In the genomic region with DNA sequence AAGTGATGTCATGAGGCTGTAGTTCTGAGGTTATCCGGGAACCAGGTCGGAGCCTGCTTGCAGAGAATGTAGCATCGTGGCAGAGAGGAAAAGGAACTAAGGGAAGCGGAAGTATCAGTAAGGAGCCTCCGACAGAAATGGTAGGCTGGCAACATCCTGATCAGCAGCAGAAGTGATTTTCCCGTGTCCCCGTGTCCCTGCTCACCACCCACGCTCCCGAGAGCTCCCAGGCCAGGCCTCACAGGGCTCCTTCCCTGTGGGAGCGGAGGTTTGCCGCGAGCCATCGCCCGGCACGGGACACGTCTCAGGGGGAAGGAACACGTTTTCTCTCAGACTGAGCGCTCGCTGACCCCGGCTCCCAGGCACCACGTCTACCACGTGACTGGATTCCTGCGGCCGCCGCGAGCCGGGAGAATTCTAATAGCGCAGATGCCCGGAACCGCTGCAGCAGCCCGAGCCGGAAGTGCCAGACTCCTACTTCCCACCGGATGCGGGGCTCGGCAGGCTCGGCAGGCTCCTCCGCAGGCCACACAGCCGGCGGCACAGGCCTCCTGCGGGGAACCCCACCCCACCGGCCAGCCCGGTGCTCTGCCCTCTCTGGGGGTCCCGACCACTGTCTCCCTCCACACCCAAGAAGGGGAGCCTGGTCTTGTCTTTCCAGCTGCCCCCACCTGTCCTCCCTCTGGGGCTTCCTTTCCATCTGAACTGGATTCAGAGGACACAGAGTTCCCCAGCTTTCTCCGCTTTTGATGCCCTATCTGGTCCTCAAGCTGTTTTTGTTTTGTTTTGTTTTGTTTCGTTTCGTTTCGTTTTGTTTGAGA, we compare ENCODE assay signal across 1 cellular context.
TF ChIP-seq lines count a peak whose summit lies in the region.

No MANE protein-coding gene starts in this region.

TF ChIP-seq in HEK293, 187 proteins besides CTCF, POLR2A, EP300 and RAD21 (continued from another document):
- TF ChIP-seq, protein P1, sequence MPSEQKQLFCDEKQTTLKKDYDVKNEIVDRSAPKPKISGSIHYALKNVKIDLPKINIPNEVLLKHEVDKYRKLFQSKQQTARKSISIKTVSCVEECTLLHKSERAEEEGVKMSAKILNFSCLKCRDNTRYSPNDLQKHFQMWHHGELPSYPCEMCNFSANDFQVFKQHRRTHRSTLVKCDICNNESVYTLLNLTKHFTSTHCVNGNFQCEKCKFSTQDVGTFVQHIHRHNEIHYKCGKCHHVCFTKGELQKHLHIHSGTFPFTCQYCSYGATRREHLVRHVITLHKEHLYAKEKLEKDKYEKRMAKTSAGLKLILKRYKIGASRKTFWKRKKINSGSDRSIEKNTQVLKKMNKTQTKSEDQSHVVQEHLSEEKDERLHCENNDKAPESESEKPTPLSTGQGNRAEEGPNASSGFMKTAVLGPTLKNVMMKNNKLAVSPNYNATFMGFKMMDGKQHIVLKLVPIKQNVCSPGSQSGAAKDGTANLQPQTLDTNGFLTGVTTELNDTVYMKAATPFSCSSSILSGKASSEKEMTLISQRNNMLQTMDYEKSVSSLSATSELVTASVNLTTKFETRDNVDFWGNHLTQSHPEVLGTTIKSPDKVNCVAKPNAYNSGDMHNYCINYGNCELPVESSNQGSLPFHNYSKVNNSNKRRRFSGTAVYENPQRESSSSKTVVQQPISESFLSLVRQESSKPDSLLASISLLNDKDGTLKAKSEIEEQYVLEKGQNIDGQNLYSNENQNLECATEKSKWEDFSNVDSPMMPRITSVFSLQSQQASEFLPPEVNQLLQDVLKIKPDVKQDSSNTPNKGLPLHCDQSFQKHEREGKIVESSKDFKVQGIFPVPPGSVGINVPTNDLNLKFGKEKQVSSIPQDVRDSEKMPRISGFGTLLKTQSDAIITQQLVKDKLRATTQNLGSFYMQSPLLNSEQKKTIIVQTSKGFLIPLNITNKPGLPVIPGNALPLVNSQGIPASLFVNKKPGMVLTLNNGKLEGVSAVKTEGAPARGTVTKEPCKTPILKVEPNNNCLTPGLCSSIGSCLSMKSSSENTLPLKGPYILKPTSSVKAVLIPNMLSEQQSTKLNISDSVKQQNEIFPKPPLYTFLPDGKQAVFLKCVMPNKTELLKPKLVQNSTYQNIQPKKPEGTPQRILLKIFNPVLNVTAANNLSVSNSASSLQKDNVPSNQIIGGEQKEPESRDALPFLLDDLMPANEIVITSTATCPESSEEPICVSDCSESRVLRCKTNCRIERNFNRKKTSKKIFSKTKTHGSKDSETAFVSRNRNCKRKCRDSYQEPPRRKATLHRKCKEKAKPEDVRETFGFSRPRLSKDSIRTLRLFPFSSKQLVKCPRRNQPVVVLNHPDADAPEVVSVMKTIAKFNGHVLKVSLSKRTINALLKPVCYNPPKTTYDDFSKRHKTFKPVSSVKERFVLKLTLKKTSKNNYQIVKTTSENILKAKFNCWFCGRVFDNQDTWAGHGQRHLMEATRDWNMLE (tag by site-specific recombination; conservative IDR thresholded peaks at IDR 0.05; ENCODE audit: low read depth), result peak; percentile 95
- TF ChIP-seq ZNF132 (tag by site-specific recombination; IDR thresholded peaks at IDR 0.05; ENCODE audit: borderline replicate concordance) (no peak), ZNF501 (tag by site-specific recombination; IDR thresholded peaks at IDR 0.05) (peak; percentile 53; the same call in 1 of the 2 replicates), ZNF112 (tag by site-specific recombination; IDR thresholded peaks at IDR 0.05) (no peak), ZNF341 (tag by site-specific recombination; IDR thresholded peaks at IDR 0.05; ENCODE audit: low read depth) (peak; percentile 30; the same call in 1 of the 2 replicates), ZBTB17 (tag by site-specific recombination; IDR thresholded peaks at IDR 0.05) (peak; percentile 74), ZBTB20 (tag by site-specific recombination; IDR thresholded peaks at IDR 0.05) (peak; percentile 75), ZNF600 (tag by site-specific recombination; IDR thresholded peaks at IDR 0.05) (0 out of 2 replicates have a peak, but pooled peaks have one; percentile 23), ZNF561 (tag by site-specific recombination; IDR thresholded peaks at IDR 0.05; ENCODE audit: borderline replicate concordance) (peak; percentile 27; the same call in 1 of the 2 replicates), ZNF626 (tag by site-specific recombination; IDR thresholded peaks at IDR 0.05) (no peak), IKZF3 (tag by site-specific recombination; IDR thresholded peaks at IDR 0.05) (peak; percentile 69; the same call in 1 of the 2 replicates), SP7 (tag by site-specific recombination; IDR thresholded peaks at IDR 0.05) (0 out of 2 replicates have a peak, but pooled peaks have one; percentile 20), ZNF175 (tag by site-specific recombination; IDR thresholded peaks at IDR 0.05) (no peak), ZNF660 (tag by site-specific recombination; IDR thresholded peaks at IDR 0.05) (peak; percentile 64), ZNF768 (tag by site-specific recombination; IDR thresholded peaks at IDR 0.05) (no peak), SP2 (tag by site-specific recombination; IDR thresholded peaks at IDR 0.05) (peak; percentile 19; the same call in 1 of the 2 replicates), ZNF585B (tag by site-specific recombination; IDR thresholded peaks at IDR 0.05) (no peak), ZBTB8A (tag by site-specific recombination; IDR thresholded peaks at IDR 0.05) (peak; percentile 37), ZFP41 (tag by site-specific recombination; IDR thresholded peaks at IDR 0.05; ENCODE audit: borderline replicate concordance) (no peak), ZIC2 (tag by site-specific recombination; IDR thresholded peaks at IDR 0.05) (peak; percentile 79), ZNF544 (tag by site-specific recombination; IDR thresholded peaks at IDR 0.05) (no peak), GLIS2 (tag by site-specific recombination; IDR thresholded peaks at IDR 0.05) (peak; percentile 50), ZNF248 (tag by site-specific recombination; IDR thresholded peaks at IDR 0.05) (no peak), EGR2 (tag by site-specific recombination; IDR thresholded peaks at IDR 0.05; ENCODE audit: low read depth) (0 out of 2 replicates have a peak, but pooled peaks have one; percentile 10), ZNF335 (tag by site-specific recombination; conservative IDR thresholded peaks at IDR 0.05) (peak; percentile 56), ZSCAN30 (tag by site-specific recombination; IDR thresholded peaks at IDR 0.05) (peak; percentile 35; the same call in 1 of the 2 replicates), ZEB2 (tag by site-specific recombination; IDR thresholded peaks at IDR 0.05) (peak; percentile 20; the same call in 1 of the 2 replicates), ZFHX2 (tag by site-specific recombination; conservative IDR thresholded peaks at IDR 0.05) (peak; percentile 38), ZNF140 (tag by site-specific recombination; IDR thresholded peaks at IDR 0.05) (no peak), ZNF610 (tag by site-specific recombination; IDR thresholded peaks at IDR 0.05; ENCODE audit: borderline replicate concordance) (no peak)
- TF ChIP-seq, protein P2, sequence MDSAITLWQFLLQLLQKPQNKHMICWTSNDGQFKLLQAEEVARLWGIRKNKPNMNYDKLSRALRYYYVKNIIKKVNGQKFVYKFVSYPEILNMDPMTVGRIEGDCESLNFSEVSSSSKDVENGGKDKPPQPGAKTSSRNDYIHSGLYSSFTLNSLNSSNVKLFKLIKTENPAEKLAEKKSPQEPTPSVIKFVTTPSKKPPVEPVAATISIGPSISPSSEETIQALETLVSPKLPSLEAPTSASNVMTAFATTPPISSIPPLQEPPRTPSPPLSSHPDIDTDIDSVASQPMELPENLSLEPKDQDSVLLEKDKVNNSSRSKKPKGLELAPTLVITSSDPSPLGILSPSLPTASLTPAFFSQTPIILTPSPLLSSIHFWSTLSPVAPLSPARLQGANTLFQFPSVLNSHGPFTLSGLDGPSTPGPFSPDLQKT (IDR thresholded peaks at IDR 0.05; ENCODE audit: borderline replicate concordance, low read depth, low read length), result no peak
- TF ChIP-seq, protein P3, sequence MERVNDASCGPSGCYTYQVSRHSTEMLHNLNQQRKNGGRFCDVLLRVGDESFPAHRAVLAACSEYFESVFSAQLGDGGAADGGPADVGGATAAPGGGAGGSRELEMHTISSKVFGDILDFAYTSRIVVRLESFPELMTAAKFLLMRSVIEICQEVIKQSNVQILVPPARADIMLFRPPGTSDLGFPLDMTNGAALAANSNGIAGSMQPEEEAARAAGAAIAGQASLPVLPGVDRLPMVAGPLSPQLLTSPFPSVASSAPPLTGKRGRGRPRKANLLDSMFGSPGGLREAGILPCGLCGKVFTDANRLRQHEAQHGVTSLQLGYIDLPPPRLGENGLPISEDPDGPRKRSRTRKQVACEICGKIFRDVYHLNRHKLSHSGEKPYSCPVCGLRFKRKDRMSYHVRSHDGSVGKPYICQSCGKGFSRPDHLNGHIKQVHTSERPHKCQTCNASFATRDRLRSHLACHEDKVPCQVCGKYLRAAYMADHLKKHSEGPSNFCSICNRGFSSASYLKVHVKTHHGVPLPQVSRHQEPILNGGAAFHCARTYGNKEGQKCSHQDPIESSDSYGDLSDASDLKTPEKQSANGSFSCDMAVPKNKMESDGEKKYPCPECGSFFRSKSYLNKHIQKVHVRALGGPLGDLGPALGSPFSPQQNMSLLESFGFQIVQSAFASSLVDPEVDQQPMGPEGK (tag by site-specific recombination; IDR thresholded peaks at IDR 0.05), result no peak
- TF ChIP-seq, protein P4, sequence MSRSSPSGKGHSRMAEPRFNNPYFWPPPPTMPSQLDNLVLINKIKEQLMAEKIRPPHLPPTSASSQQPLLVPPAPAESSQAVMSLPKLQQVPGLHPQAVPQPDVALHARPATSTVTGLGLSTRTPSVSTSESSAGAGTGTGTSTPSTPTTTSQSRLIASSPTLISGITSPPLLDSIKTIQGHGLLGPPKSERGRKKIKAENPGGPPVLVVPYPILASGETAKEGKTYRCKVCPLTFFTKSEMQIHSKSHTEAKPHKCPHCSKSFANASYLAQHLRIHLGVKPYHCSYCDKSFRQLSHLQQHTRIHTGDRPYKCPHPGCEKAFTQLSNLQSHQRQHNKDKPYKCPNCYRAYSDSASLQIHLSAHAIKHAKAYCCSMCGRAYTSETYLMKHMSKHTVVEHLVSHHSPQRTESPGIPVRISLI (tag by site-specific recombination; IDR thresholded peaks at IDR 0.05), result no peak
- TF ChIP-seq, protein P5, sequence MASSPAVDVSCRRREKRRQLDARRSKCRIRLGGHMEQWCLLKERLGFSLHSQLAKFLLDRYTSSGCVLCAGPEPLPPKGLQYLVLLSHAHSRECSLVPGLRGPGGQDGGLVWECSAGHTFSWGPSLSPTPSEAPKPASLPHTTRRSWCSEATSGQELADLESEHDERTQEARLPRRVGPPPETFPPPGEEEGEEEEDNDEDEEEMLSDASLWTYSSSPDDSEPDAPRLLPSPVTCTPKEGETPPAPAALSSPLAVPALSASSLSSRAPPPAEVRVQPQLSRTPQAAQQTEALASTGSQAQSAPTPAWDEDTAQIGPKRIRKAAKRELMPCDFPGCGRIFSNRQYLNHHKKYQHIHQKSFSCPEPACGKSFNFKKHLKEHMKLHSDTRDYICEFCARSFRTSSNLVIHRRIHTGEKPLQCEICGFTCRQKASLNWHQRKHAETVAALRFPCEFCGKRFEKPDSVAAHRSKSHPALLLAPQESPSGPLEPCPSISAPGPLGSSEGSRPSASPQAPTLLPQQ (tag by site-specific recombination; IDR thresholded peaks at IDR 0.05), result no peak
- TF ChIP-seq, protein P6, sequence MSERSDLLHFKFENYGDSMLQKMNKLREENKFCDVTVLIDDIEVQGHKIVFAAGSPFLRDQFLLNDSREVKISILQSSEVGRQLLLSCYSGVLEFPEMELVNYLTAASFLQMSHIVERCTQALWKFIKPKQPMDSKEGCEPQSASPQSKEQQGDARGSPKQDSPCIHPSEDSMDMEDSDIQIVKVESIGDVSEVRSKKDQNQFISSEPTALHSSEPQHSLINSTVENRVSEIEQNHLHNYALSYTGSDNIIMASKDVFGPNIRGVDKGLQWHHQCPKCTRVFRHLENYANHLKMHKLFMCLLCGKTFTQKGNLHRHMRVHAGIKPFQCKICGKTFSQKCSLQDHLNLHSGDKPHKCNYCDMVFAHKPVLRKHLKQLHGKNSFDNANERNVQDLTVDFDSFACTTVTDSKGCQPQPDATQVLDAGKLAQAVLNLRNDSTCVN (tag by site-specific recombination; optimal IDR thresholded peaks at IDR 0.05), result peak; percentile 24
- TF ChIP-seq, protein P7, sequence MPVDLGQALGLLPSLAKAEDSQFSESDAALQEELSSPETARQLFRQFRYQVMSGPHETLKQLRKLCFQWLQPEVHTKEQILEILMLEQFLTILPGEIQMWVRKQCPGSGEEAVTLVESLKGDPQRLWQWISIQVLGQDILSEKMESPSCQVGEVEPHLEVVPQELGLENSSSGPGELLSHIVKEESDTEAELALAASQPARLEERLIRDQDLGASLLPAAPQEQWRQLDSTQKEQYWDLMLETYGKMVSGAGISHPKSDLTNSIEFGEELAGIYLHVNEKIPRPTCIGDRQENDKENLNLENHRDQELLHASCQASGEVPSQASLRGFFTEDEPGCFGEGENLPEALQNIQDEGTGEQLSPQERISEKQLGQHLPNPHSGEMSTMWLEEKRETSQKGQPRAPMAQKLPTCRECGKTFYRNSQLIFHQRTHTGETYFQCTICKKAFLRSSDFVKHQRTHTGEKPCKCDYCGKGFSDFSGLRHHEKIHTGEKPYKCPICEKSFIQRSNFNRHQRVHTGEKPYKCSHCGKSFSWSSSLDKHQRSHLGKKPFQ (tag by site-specific recombination; IDR thresholded peaks at IDR 0.05), result 0 out of 2 replicates have a peak, but pooled peaks have one; percentile 14
- TF ChIP-seq, protein P8, sequence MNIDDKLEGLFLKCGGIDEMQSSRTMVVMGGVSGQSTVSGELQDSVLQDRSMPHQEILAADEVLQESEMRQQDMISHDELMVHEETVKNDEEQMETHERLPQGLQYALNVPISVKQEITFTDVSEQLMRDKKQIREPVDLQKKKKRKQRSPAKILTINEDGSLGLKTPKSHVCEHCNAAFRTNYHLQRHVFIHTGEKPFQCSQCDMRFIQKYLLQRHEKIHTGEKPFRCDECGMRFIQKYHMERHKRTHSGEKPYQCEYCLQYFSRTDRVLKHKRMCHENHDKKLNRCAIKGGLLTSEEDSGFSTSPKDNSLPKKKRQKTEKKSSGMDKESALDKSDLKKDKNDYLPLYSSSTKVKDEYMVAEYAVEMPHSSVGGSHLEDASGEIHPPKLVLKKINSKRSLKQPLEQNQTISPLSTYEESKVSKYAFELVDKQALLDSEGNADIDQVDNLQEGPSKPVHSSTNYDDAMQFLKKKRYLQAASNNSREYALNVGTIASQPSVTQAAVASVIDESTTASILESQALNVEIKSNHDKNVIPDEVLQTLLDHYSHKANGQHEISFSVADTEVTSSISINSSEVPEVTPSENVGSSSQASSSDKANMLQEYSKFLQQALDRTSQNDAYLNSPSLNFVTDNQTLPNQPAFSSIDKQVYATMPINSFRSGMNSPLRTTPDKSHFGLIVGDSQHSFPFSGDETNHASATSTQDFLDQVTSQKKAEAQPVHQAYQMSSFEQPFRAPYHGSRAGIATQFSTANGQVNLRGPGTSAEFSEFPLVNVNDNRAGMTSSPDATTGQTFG (tag by site-specific recombination; IDR thresholded peaks at IDR 0.05; ENCODE audit: borderline replicate concordance), result no peak
